ENCODE assay signal across 1 cellular context in the genomic region with DNA sequence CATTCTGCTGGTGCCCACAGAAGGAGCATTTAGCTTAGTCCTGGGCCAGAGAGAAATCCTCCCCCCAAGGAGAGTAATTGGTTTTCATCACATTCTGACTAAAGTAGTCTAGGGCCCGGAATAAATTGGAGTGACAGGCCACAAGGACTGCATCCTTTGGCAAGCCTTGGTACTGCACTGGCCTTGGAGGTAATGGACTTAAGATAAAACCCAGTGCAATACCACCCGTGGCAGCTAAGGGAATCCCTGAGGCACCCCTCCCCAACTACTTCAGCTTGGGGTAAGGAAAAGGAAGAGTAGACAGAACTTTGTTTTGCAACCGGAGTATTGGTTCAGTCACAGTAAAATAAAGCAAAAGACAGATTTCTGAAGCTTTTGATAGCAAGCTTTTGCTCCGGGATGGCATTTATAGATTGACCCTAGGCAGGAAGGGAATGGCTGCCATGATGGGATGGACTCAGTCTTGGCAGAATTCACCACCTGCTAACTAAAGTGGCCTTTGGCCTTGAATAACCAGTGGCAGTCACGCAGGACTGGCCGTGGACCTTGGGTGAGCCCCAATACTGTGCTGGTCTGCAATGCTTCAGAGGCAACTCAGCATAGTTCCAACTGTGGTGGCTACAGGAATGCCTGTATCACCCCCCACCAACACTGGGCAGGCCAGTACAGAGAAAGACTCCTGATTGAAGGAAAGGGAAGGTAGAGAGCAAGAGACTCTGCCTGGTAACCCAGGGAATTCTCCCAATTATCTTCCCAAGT.
TF ChIP-seq lines count a peak whose summit lies in the region.

No MANE protein-coding gene starts in this region.

TF ChIP-seq in WTC11, 78 proteins besides CTCF, POLR2A, EP300 and RAD21 (continued from another document):
- TF ChIP-seq, protein P1, sequence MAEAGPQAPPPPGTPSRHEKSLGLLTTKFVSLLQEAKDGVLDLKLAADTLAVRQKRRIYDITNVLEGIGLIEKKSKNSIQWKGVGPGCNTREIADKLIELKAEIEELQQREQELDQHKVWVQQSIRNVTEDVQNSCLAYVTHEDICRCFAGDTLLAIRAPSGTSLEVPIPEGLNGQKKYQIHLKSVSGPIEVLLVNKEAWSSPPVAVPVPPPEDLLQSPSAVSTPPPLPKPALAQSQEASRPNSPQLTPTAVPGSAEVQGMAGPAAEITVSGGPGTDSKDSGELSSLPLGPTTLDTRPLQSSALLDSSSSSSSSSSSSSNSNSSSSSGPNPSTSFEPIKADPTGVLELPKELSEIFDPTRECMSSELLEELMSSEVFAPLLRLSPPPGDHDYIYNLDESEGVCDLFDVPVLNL (CRISPR knock-in tag; IDR thresholded peaks at IDR 0.05; ENCODE audit: borderline replicate concordance, low read depth): no peak
- TF ChIP-seq SP1 (CRISPR knock-in tag; conservative IDR thresholded peaks at IDR 0.05) (no peak), NR1H2 (CRISPR knock-in tag; IDR thresholded peaks at IDR 0.05) (no peak), MXD4 (CRISPR knock-in tag; IDR thresholded peaks at IDR 0.05; ENCODE audit: borderline replicate concordance) (no peak), MYBL2 (CRISPR knock-in tag; IDR thresholded peaks at IDR 0.05) (no peak), CBFB (CRISPR knock-in tag; IDR thresholded peaks at IDR 0.05; ENCODE audit: low read depth) (no peak), ZNF416 (CRISPR knock-in tag; IDR thresholded peaks at IDR 0.05) (no peak), GRHL2 (CRISPR knock-in tag; IDR thresholded peaks at IDR 0.05; ENCODE audit: insufficient replicate concordance, severe bottlenecking) (no peak)
- TF ChIP-seq, protein P2, sequence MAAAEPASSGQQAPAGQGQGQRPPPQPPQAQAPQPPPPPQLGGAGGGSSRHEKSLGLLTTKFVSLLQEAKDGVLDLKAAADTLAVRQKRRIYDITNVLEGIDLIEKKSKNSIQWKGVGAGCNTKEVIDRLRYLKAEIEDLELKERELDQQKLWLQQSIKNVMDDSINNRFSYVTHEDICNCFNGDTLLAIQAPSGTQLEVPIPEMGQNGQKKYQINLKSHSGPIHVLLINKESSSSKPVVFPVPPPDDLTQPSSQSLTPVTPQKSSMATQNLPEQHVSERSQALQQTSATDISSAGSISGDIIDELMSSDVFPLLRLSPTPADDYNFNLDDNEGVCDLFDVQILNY (CRISPR knock-in tag; IDR thresholded peaks at IDR 0.05): no peak
